In the genomic region with DNA sequence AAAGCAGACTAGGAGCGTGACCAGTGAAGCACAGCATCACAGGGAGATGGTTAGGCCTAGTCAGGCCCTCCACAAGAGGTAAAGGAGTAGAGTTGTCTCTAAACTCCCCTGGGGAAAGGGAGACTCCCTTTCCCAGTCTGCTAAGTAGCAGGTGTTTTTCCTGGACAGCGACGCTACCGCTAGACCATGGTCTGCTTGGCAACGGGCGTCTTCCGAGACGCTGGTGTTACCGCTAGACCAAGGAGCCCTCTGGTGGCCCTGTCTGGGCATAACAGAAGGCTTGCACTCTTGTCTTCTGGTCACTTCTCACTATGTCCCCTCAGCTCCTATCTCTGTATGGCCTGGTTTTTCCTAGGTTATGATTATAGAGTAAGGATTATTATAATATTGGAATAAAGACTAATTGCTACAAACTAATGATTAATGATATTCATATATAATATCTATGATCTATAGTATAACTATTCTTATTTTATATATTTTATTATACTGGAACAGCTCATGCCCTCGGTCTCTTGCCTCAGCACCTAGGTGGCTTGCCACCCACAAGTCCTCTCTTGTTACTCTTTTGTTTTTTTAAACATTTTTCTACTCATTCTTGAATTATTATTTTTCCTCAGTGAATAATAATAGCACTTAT, we compare ENCODE assay signal across 8 cellular contexts. TPM values are rescaled to one million over a fixed set of nuclear protein-coding genes. Genes with fewer than 3 reads are reported as not detected.
DNase-seq lines count a peak whose midpoint lies in the region; TF ChIP-seq lines count a peak whose summit lies in the region.
"Not testable (repeated sequence)": the region's sequence is repeated elsewhere in the genome, so short reads cannot be mapped to it uniquely, and the experiment has no call there.

No MANE protein-coding gene starts in this region.

- not testable (repeated sequence) for H3K27ac ChIP-seq in liver (ENCODE audit: low read depth in 1 of 2, low read length in 2 of 2)

- H3K27me3 ChIP-seq in GM06990 (replicated peaks; ENCODE audit: control insufficient read depth, insufficient read depth, low read length); liver (ENCODE audit: control insufficient read depth in 4 of 4, insufficient read depth in 4 of 4, low read length in 3 of 4); skeletal muscle satellite cell (ENCODE audit: control insufficient read depth, insufficient read depth, low read length): not testable (repeated sequence)

- H3K4me1 Mint-ChIP-seq in T-helper 2 cell treated with Interferon-gamma antibody and Interleukin-4, amounts not matched to agents 5 μg/mL and 100 μg/mL, for 36 hours (ENCODE audit: low read depth): not testable (repeated sequence)
- peaks cover 12% of the 10 kb centered on the region for H3K4me1 Mint-ChIP-seq in endothelial cell (ENCODE audit: unreplicated experiment)

- not testable (repeated sequence) for H3K27ac Mint-ChIP-seq in T-helper 2 cell treated with Interferon-gamma antibody and Interleukin-4, amounts not matched to agents 5 μg/mL and 100 μg/mL, for 36 hours; endothelial cell (ENCODE audit: unreplicated experiment)

- H3K4me1 ChIP-seq in liver (ENCODE audit: control insufficient read depth in 4 of 4, insufficient read depth in 4 of 4, low read length in 3 of 4): not testable (repeated sequence)
- H3K4me1 ChIP-seq in skeletal muscle satellite cell (ENCODE audit: control insufficient read depth, insufficient read depth, low read length): peaks cover 10% of the 10 kb centered on the region

- H3K9me3 Mint-ChIP-seq in T-helper 2 cell treated with Interferon-gamma antibody and Interleukin-4, amounts not matched to agents 5 μg/mL and 100 μg/mL, for 36 hours: not testable (repeated sequence)
- peaks cover 16% of the 10 kb centered on the region for H3K9me3 Mint-ChIP-seq in endothelial cell (ENCODE audit: unreplicated experiment)

- peak; percentile 57 for TF ChIP-seq CTCF in GM06990 (IDR thresholded peaks at IDR 0.05; ENCODE audit: insufficient read depth, low read length, poor library complexity, severe bottlenecking)
- TF ChIP-seq CTCF in endothelial cell (IDR thresholded peaks at IDR 0.05; ENCODE audit: unreplicated experiment): peak; percentile 70
- peak; percentile 39 for TF ChIP-seq CTCF in liver (IDR thresholded peaks at IDR 0.05; ENCODE audit: low read depth, low read length, missing input control)

- 29% methylated on average over 10 of the region's 10 CpGs for WGBS in liver

- H3K4me3 ChIP-seq in GM06990 (replicated peaks; ENCODE audit: low read depth, low read length); liver (ENCODE audit: low read depth in 1 of 3, low read length in 3 of 3); skeletal muscle satellite cell (ENCODE audit: low read length): not testable (repeated sequence)

- H3K4me3 Mint-ChIP-seq in T-helper 2 cell treated with Interferon-gamma antibody and Interleukin-4, amounts not matched to agents 5 μg/mL and 100 μg/mL, for 36 hours; endothelial cell (ENCODE audit: unreplicated experiment): not testable (repeated sequence)

- H3K27me3 Mint-ChIP-seq in T-helper 2 cell treated with Interferon-gamma antibody and Interleukin-4, amounts not matched to agents 5 μg/mL and 100 μg/mL, for 36 hours (ENCODE audit: low read depth): peaks cover 15% of the 10 kb centered on the region
- H3K27me3 Mint-ChIP-seq in endothelial cell (ENCODE audit: unreplicated experiment): peaks cover 15% of the 10 kb centered on the region

- H3K36me3 Mint-ChIP-seq in T-helper 2 cell treated with Interferon-gamma antibody and Interleukin-4, amounts not matched to agents 5 μg/mL and 100 μg/mL, for 36 hours (ENCODE audit: low read depth): not testable (repeated sequence)
- peaks cover 20% of the 10 kb centered on the region for H3K36me3 Mint-ChIP-seq in endothelial cell (ENCODE audit: low read depth, unreplicated experiment)

- DNase-seq in GM06990 (ENCODE audit: extremely low read depth, insufficient read length) (peak; percentile 22), NCI-H2029 (lab: John Stamatoyannopoulos, UW) (peak; percentile 31), endothelial cell (ENCODE audit: low spot score) (peak; percentile 64), ureter (ENCODE audit: low spot score) (peak; percentile 54)
- DNase-seq in T-helper 2 cell treated with Interferon-gamma antibody and Interleukin-4, amounts not matched to agents 5 μg/mL and 100 μg/mL, for 36 hours (ENCODE audit: low spot score): peak; percentile 35
- DNase-seq in activated effector memory CD4-positive, alpha-beta T cell treated with Interleukin-2 at 50 U/mL for 16 hours: peak; percentile 49

- not testable (repeated sequence) for H3K9ac ChIP-seq in liver (ENCODE audit: low read depth in 1 of 2, low read length in 2 of 2); skeletal muscle satellite cell (ENCODE audit: low read depth, low read length)

- not testable (repeated sequence) for H3K36me3 ChIP-seq in GM06990 (ENCODE audit: control insufficient read depth, insufficient read depth, low read length); liver (ENCODE audit: control insufficient read depth in 4 of 4, insufficient read depth in 3 of 4, low read depth in 1 of 4, low read length in 3 of 4); skeletal muscle satellite cell (ENCODE audit: insufficient read depth, low read length)

- not testable (repeated sequence) for H3K9me3 ChIP-seq in liver (ENCODE audit: control insufficient read depth in 4 of 4, low read length in 3 of 4); skeletal muscle satellite cell (replicated peaks; ENCODE audit: low read length)

- peak; percentile 71 to 77 for TF ChIP-seq RAD21 in liver (IDR thresholded peaks at IDR 0.05)

- peak overlapping the region; percentile 28 for H3K4me2 ChIP-seq in skeletal muscle satellite cell (ENCODE audit: low read length)

RNA-seq across cellular contexts. Expression of a gene that starts 28.2 kb away (rescaled TPM):
- total RNA-seq in endothelial cell (ENCODE audit: unreplicated experiment) (61.8 TPM), liver (10 to 100 TPM; 12.8 to 14.0 TPM), ureter (60.4 TPM)
- 10 to 100 TPM; 10.9 to 19.7 TPM for polyA plus RNA-seq in liver
- 27.5 and 33.0 TPM in 2 replicates for total RNA-seq in skeletal muscle satellite cell (2012; rRNA removed)

RNA-seq across cellular contexts. Expression of a gene that starts 58.4 kb away (rescaled TPM):
- total RNA-seq in endothelial cell (ENCODE audit: unreplicated experiment): 17.1 TPM
- 10 to 100 TPM in 1 of 2 donors, 1 to 10 TPM in 1; 8.9 to 49.1 TPM for total RNA-seq in liver
- 10 to 100 TPM; 14.2 to 19.1 TPM for polyA plus RNA-seq in liver
- 20.0 and 20.3 TPM in 2 replicates for total RNA-seq in skeletal muscle satellite cell (2012; rRNA removed)
- total RNA-seq in ureter: 12.6 TPM
